ENCODE assay signal across 13 cellular contexts in genomic region chr13:110017379-110017778, GRCh38.
A peak's percentile ranks its signal among the peaks of the same experiment; 100 is the strongest.
DNase-seq lines count a peak whose midpoint lies in the region; ATAC-seq and TF ChIP-seq lines count a peak whose summit lies in the region.
"Had no signal": no experiment of that assay in that cellular context is flagged by ENCODE, and none has a peak within 500 bp of the region (broad histone marks: within the 10 kb centered on the region; RNA-seq: fewer than 3 reads in every experiment).

No MANE protein-coding gene starts in this region.

- intact Hi-C loops in ascending aorta (cut with DNase I), result no loop called here

- TF ChIP-seq CTCF in C4-2B (conservative IDR thresholded peaks at IDR 0.05), result no peak
- TF ChIP-seq CTCF in ascending aorta (IDR thresholded peaks at IDR 0.05), result no peak
- TF ChIP-seq CTCF in suprapubic skin (IDR thresholded peaks at IDR 0.05), result no peak

- no peaks in the 10 kb centered on the region for H3K36me3 ChIP-seq in mesodermal cell (ENCODE audit: control insufficient read depth, insufficient read depth, low read length)
- no peaks in the 10 kb centered on the region for H3K36me3 ChIP-seq in ascending aorta
- H3K36me3 ChIP-seq in suprapubic skin, result no peaks in the 10 kb centered on the region

- no peak overlapping the region for H3K4me3 ChIP-seq in mesodermal cell (ENCODE audit: extremely low read depth, insufficient read depth, low read length, poor library complexity, severe bottlenecking)
- H3K4me3 ChIP-seq in ascending aorta, result no peak overlapping the region
- no peak overlapping the region for H3K4me3 ChIP-seq in suprapubic skin

- TF ChIP-seq POLR2A in suprapubic skin (IDR thresholded peaks at IDR 0.05), result no peak

- H3K9me3 ChIP-seq in mesodermal cell (ENCODE audit: control insufficient read depth, low read length) (no peaks in the 10 kb centered on the region), ascending aorta (no peaks in the 10 kb centered on the region), suprapubic skin (no peaks in the 10 kb centered on the region)

- TF ChIP-seq EP300 in suprapubic skin (IDR thresholded peaks at IDR 0.05), result no peak

- H3K4me1 ChIP-seq in mesodermal cell (ENCODE audit: control insufficient read depth, insufficient read depth, low read length, poor library complexity, severe bottlenecking) (peaks cover 10% of the 10 kb centered on the region), ascending aorta (peaks cover 0 to 9% of the 10 kb centered on the region in 2 donors), suprapubic skin (no peaks in the 10 kb centered on the region)

- peak overlapping the region; percentile 13; the same call in 1 of the 2 replicates for H3K27ac ChIP-seq in C4-2B
- H3K27ac ChIP-seq in mesodermal cell (ENCODE audit: low read depth, low read length, severe bottlenecking), result peak overlapping the region; percentile 76
- H3K27ac ChIP-seq in ascending aorta, result no peak overlapping the region
- H3K27ac ChIP-seq in suprapubic skin, result no peak overlapping the region

- ATAC-seq in GM19455 (IDR thresholded peaks at IDR 0.05; ENCODE audit: unreplicated experiment), result no peak
- ATAC-seq: naive thymus-derived CD8-positive, alpha-beta T cell; Panc1 had no signal

- DNase-seq in NCI-H460 (ENCODE audit: extremely low read depth, low read depth) (peak; percentile 35), dermis blood vessel endothelial cell (peak; percentile 33), ascending aorta (ENCODE audit: low spot score in 2 of 2) (no peak), suprapubic skin (ENCODE audit: low spot score in 2 of 2) (no peak)
- DNase-seq in activated T-cell treated with anti-CD3 and anti-CD28 coated beads, Interleukin-2, amount 50 U/mL, for 1 hour, result no peak
- DNase-seq: activated CD4-positive, alpha-beta T cell treated with anti-CD3 and anti-CD28 coated beads, Interleukin-2, amount 50 U/mL, for 4 hours; activated naive CD8-positive, alpha-beta T cell treated with anti-CD3 and anti-CD28 coated beads, Interleukin-2, amount 10 ng/mL, durations not matched to agents 7 days and 5 days; DMS79; naive thymus-derived CD8-positive, alpha-beta T cell had no signal

- H3K27me3 ChIP-seq in ascending aorta, result no peaks in the 10 kb centered on the region
- no peaks in the 10 kb centered on the region for H3K27me3 ChIP-seq in suprapubic skin

- WGBS in mesodermal cell (ENCODE audit: insufficient coverage in 2 of 2), 2 experiments, result 47 to 48% methylated on average over 3 to 5 of the region's 7 CpGs
- WGBS in suprapubic skin, result 32% methylated on average over 7 of the region's 7 CpGs

Comparison
In these comparisons a context has a peak if more than half of its experiments do, and no peak if none do; other contexts are left out.
1. H3K27ac ChIP-seq: peak in C4-2B (single experiment) and mesodermal cell (single experiment); none in ascending aorta (0 of 2) and suprapubic skin (single experiment).
2. DNase-seq: peak in NCI-H460 (single experiment) and dermis blood vessel endothelial cell (single experiment); none in ascending aorta (0 of 2), activated T-cell treated with anti-CD3 and anti-CD28 coated beads, Interleukin-2, amount 50 U/mL, for 1 hour (single experiment) and suprapubic skin (0 of 2).